8 cellular contexts compared by ENCODE assay signal in the genomic region with DNA sequence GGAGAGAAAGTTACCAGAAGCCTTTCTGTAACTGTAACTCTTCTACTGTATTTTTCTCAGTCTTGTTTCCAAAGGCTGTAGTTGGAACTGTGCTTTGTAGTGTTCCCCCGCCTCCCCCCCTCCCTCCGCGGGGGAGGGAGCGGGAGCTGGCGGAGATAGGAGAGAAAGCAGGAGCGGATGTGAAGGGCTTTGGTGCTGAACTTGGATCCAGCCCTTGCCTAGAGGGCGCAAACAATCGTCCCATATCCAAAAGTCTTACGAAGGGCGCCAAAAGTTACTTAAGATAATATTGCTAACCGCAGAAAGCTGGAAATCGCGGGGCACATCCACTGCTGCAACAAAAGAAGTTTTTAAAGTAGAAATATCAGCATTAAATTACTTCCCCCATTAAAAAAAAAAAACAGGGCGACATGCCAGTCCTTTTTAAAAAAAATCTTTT. TPM values are rescaled to one million over a fixed set of nuclear protein-coding genes. Genes with fewer than 3 reads are reported as not detected.
DNase-seq lines count a peak whose midpoint lies in the region; ATAC-seq and TF ChIP-seq lines count a peak whose summit lies in the region.

No MANE protein-coding gene starts in this region.

- peak overlapping the region; percentile 38 to 98 (median 92) for H3K4me3 Mint-ChIP-seq in naive thymus-derived CD4-positive, alpha-beta T cell

- no peaks in the 10 kb centered on the region for H3K9me2 ChIP-seq in DOHH2 (replicated peaks; ENCODE audit: control insufficient read depth, low read length)

- no peak for ATAC-seq in naive thymus-derived CD4-positive, alpha-beta T cell
- ATAC-seq in HG02571 (IDR thresholded peaks at IDR 0.05; ENCODE audit: unreplicated experiment) (no peak), GM21723 (IDR thresholded peaks at IDR 0.05; ENCODE audit: unreplicated experiment) (no peak), GM19324 (IDR thresholded peaks at IDR 0.05; ENCODE audit: low FRiP score, unreplicated experiment) (no peak)

- H3K4me1 Mint-ChIP-seq in naive thymus-derived CD4-positive, alpha-beta T cell = peaks cover 39 to 58% (median 53%) of the 10 kb centered on the region in 7 donors

- TF ChIP-seq CTCF in DOHH2 (IDR thresholded peaks at IDR 0.05; ENCODE audit: low read depth, low read length, poor library complexity, severe bottlenecking) (peak; percentile 46), VCaP (conservative IDR thresholded peaks at IDR 0.05) (peak; percentile 39; the same call in 1 of the 2 replicates), fibroblast of pulmonary artery (IDR thresholded peaks at IDR 0.05; ENCODE audit: low read length, missing control alignments) (peak; percentile 35)

- H3K27ac Mint-ChIP-seq in naive thymus-derived CD4-positive, alpha-beta T cell = peak overlapping the region in 8 of 9 donors; percentile 87 to 99 (median 94)

- H3F3A ChIP-seq in DOHH2 (ENCODE audit: control insufficient read depth, insufficient read depth) = peaks cover 49% of the 10 kb centered on the region

- intact Hi-C loops in naive thymus-derived CD4-positive, alpha-beta T cell (cut with micrococcal nuclease) = loop anchor here (2.0 to 10.0 kb wide), 8 partner anchors 38 to 1783 kb away; partner anchors contain the start of genes ATG4C (in 2 of the 2), PATJ (in 2 of the 2), USP1 (in 2 of the 2) and DOCK7 (in 1 of the 2)

- H3K27me3 ChIP-seq in DOHH2 (ENCODE audit: control insufficient read depth, low read length) = no peaks in the 10 kb centered on the region
- H3K27me3 ChIP-seq in naive thymus-derived CD4-positive, alpha-beta T cell (ENCODE audit: control insufficient read depth in 2 of 2, insufficient read depth in 2 of 2, low read length in 2 of 2) = no peaks in the 10 kb centered on the region

- H3K36me3 ChIP-seq in DOHH2 (ENCODE audit: control insufficient read depth, low read length) = no peaks in the 10 kb centered on the region
- H3K36me3 ChIP-seq in naive thymus-derived CD4-positive, alpha-beta T cell (ENCODE audit: control insufficient read depth in 2 of 3, insufficient read depth in 3 of 3, low read length in 3 of 3) = no peaks in the 10 kb centered on the region

- POLR2A ChIA-PET in naive thymus-derived CD4-positive, alpha-beta T cell (lab: Charles Lee) = no interaction called here

- peaks cover 0 to 5% (median 0%) of the 10 kb centered on the region in 11 donors for H3K9me3 Mint-ChIP-seq in naive thymus-derived CD4-positive, alpha-beta T cell

- H3K27ac ChIP-seq in DOHH2 (ENCODE audit: low read depth, low read length) = peak overlapping the region; percentile 96
- peak overlapping the region; percentile 93 for H3K27ac ChIP-seq in VCaP
- peak overlapping the region; percentile 75 for H3K27ac ChIP-seq in naive thymus-derived CD4-positive, alpha-beta T cell (ENCODE audit: low read depth, low read length)

- H3K27me3 Mint-ChIP-seq in naive thymus-derived CD4-positive, alpha-beta T cell = peaks cover 0 to 66% (median 0%) of the 10 kb centered on the region in 5 donors

- peak overlapping the region; percentile 90 for H3K4me3 ChIP-seq in DOHH2 (ENCODE audit: low read length)
- H3K4me3 ChIP-seq in fibroblast of pulmonary artery (replicated peaks; ENCODE audit: low read depth, low read length) = peak overlapping the region; percentile 34
- no peak overlapping the region for H3K4me3 ChIP-seq in naive thymus-derived CD4-positive, alpha-beta T cell (ENCODE audit: low read length)

- H4K20me1 ChIP-seq in DOHH2 (ENCODE audit: control insufficient read depth, insufficient read depth, low read depth, low read length) = no peaks in the 10 kb centered on the region

- peaks cover 33% of the 10 kb centered on the region for H3K79me2 ChIP-seq in DOHH2 (ENCODE audit: control insufficient read depth, low read length)

- H3K36me3 Mint-ChIP-seq in naive thymus-derived CD4-positive, alpha-beta T cell = peaks cover 0 to 4% (median 0%) of the 10 kb centered on the region in 5 donors

- CTCF ChIA-PET in naive thymus-derived CD4-positive, alpha-beta T cell (lab: Charles Lee) = interaction anchor here (3.6 kb wide), 1 partner anchor 30 kb away, joined by 29 read pairs; no protein-coding TSS in a partner anchor

- DNase-seq in NCI-H1105 (lab: John Stamatoyannopoulos, UW) (peak; percentile 81), fibroblast of pulmonary artery (ENCODE audit: low read depth) (peak; percentile 95)
- DNase-seq in naive thymus-derived CD4-positive, alpha-beta T cell = peak in 2 of 9 donors; percentile 9 to 18

- H3K9me3 ChIP-seq in DOHH2 (ENCODE audit: control insufficient read depth, insufficient read depth, low read length) = no peaks in the 10 kb centered on the region
- H3K9me3 ChIP-seq in naive thymus-derived CD4-positive, alpha-beta T cell (ENCODE audit: control insufficient read depth in 2 of 3, low read length in 3 of 3) = no peaks in the 10 kb centered on the region

- H3K4me1 ChIP-seq in DOHH2 (ENCODE audit: control insufficient read depth, low read length) = peaks cover 59% of the 10 kb centered on the region
- peaks cover 24 to 41% of the 10 kb centered on the region in 2 donors for H3K4me1 ChIP-seq in naive thymus-derived CD4-positive, alpha-beta T cell (ENCODE audit: control insufficient read depth in 2 of 2, insufficient read depth in 2 of 2, low read length in 2 of 2)

- peak overlapping the region; percentile 98 for H3K4me2 ChIP-seq in DOHH2 (ENCODE audit: low read length)

RNA-seq across cellular contexts. Expression of gene NFIA, which starts 2.4 kb away (rescaled TPM):
- 1 to 10 TPM; 1.0 to 8.6 (median 6.0) TPM for total RNA-seq in naive thymus-derived CD4-positive, alpha-beta T cell
- 1 to 10 TPM; 5.3 to 5.9 TPM for polyA plus RNA-seq in naive thymus-derived CD4-positive, alpha-beta T cell
